In genomic region chr2:113253453-113253852, GRCh38 we compare ENCODE assay signal across 1 cellular context.
TF ChIP-seq lines count a peak whose summit lies in the region.

No MANE protein-coding gene starts in this region.

TF ChIP-seq in WTC11, 78 proteins besides CTCF, POLR2A, EP300 and RAD21 (continued from another document):
- TF ChIP-seq ZNF281 (CRISPR knock-in tag; IDR thresholded peaks at IDR 0.05) = no peak
- TF ChIP-seq TCF7 (CRISPR knock-in tag; IDR thresholded peaks at IDR 0.05; ENCODE audit: low read depth) = no peak
- no peak for TF ChIP-seq MYBL2 (CRISPR knock-in tag; IDR thresholded peaks at IDR 0.05)
- TF ChIP-seq EMX1 (CRISPR knock-in tag; IDR thresholded peaks at IDR 0.05) = no peak
- no peak for TF ChIP-seq RORB (CRISPR knock-in tag; IDR thresholded peaks at IDR 0.05)
